Comparison of ENCODE assay signal across 31 cellular contexts in genomic region chr1:24975391-24975790, GRCh38. TPM values are rescaled to one million over a fixed set of nuclear protein-coding genes. Genes with fewer than 3 reads are reported as not detected.
"Had no signal": no experiment of that assay in that cellular context is flagged by ENCODE, and none has a peak within 500 bp of the region (broad histone marks: within the 10 kb centered on the region; RNA-seq: fewer than 3 reads in every experiment).

No MANE protein-coding gene starts in this region.

- H3K27ac Mint-ChIP-seq: activated B cell treated with CpG ODN at 0.5 μM for 24 hours; activated naive CD4-positive, alpha-beta T cell treated with anti-CD3 and anti-CD28 coated beads, Interleukin-2, amount 10 ng/mL, durations not matched to agents 7 days and 5 days; activated naive CD8-positive, alpha-beta T cell treated with anti-CD3 and anti-CD28 coated beads, Interleukin-2, amount 10 ng/mL, durations not matched to agents 7 days and 5 days; activated T-cell treated with anti-CD3 and anti-CD28 coated beads, Interleukin-2, amount 50 U/mL, for 24 hours had no signal

- H3K4me1 Mint-ChIP-seq: activated B cell treated with CpG ODN at 0.5 μM for 24 hours had no signal

- DNase-seq: activated B cell treated with CpG ODN at 0.5 μM for 24 hours; activated CD4-positive, alpha-beta T cell treated with anti-CD3 and anti-CD28 coated beads for 48 hours; activated CD4-positive, alpha-beta T cell treated with anti-CD3 and anti-CD28 coated beads, Interleukin-2, amount 50 U/mL, for 4 hours; activated CD4-positive, CD25-positive, alpha-beta regulatory T cell treated with anti-CD3 and anti-CD28 coated beads, Interleukin-2, amount 50 U/mL, for 72 hours; activated CD8-positive, alpha-beta T cell treated with anti-CD3 and anti-CD28 coated beads for 36 hours; activated effector memory CD4-positive, alpha-beta T cell treated with Interleukin-2 at 50 U/mL for 16 hours; activated naive CD4-positive, alpha-beta T cell treated with anti-CD3 and anti-CD28 coated beads, Interleukin-2, amount 10 ng/mL, durations not matched to agents 7 days and 5 days; activated naive CD8-positive, alpha-beta T cell treated with anti-CD3 and anti-CD28 coated beads, Interleukin-2, amount 10 ng/mL, durations not matched to agents 7 days and 5 days; activated T-cell treated with anti-CD3 and anti-CD28 coated beads, Interleukin-2, amount 50 U/mL, for 24 hours; amygdala; KG1; MM.1S; MV-4-11; NCI-H1092; NCI-H1436 treated with DMSO at 0.1 percent for 48 hours; NCI-H1694 treated with DMSO at 0.1 percent for 48 hours; NCI-H2029; NCI-H345; NCI-H524 treated with DMSO at 0.1 percent for 48 hours; NK-92 treated with Interleukin-12 subunit alpha and Interleukin-12 subunit beta, amount 100 ng/mL, for 24 hours; Right ventricle myocardium superior; SW 1271; T-helper 1 cell; T-helper 2 cell; T-helper 9 cell had no signal

- H3K27ac ChIP-seq: ascending aorta, cardiac muscle cell, VCaP had no signal

- ATAC-seq: activated CD8-positive, alpha-beta T cell treated with anti-CD3 and anti-CD28 coated beads for 36 hours had no signal

- H3K27me3 Mint-ChIP-seq: activated B cell treated with CpG ODN at 0.5 μM for 24 hours; activated CD8-positive, alpha-beta T cell treated with anti-CD3 and anti-CD28 coated beads for 36 hours; activated naive CD4-positive, alpha-beta T cell treated with anti-CD3 and anti-CD28 coated beads, Interleukin-2, amount 10 ng/mL, durations not matched to agents 7 days and 5 days; activated naive CD8-positive, alpha-beta T cell treated with anti-CD3 and anti-CD28 coated beads, Interleukin-2, amount 10 ng/mL, durations not matched to agents 7 days and 5 days; activated T-cell treated with anti-CD3 and anti-CD28 coated beads, Interleukin-2, amount 50 U/mL, for 24 hours; central memory CD8-positive, alpha-beta T cell had no signal

- H3K4me3 Mint-ChIP-seq: activated B cell treated with CpG ODN at 0.5 μM for 24 hours; activated CD8-positive, alpha-beta T cell treated with anti-CD3 and anti-CD28 coated beads for 36 hours; activated naive CD4-positive, alpha-beta T cell treated with anti-CD3 and anti-CD28 coated beads, Interleukin-2, amount 10 ng/mL, durations not matched to agents 7 days and 5 days; activated naive CD8-positive, alpha-beta T cell treated with anti-CD3 and anti-CD28 coated beads, Interleukin-2, amount 10 ng/mL, durations not matched to agents 7 days and 5 days; activated T-cell treated with anti-CD3 and anti-CD28 coated beads, Interleukin-2, amount 50 U/mL, for 24 hours; central memory CD8-positive, alpha-beta T cell had no signal

- H3K4me1 ChIP-seq: ascending aorta had no signal

- H3K27me3 ChIP-seq: ascending aorta, cardiac muscle cell had no signal

- H3K36me3 ChIP-seq: ascending aorta, cardiac muscle cell had no signal

- H3K4me3 ChIP-seq: ascending aorta, cardiac muscle cell had no signal

RNA-seq across cellular contexts. Expression of gene RUNX3, which starts 45.3 kb away (rescaled TPM):
- total RNA-seq: cardiac muscle cell, LHCN-M2, NCI-H460 had no signal
- polyA plus RNA-seq: cardiac muscle cell had no signal
